20 cellular contexts compared by ENCODE assay signal in the genomic region with DNA sequence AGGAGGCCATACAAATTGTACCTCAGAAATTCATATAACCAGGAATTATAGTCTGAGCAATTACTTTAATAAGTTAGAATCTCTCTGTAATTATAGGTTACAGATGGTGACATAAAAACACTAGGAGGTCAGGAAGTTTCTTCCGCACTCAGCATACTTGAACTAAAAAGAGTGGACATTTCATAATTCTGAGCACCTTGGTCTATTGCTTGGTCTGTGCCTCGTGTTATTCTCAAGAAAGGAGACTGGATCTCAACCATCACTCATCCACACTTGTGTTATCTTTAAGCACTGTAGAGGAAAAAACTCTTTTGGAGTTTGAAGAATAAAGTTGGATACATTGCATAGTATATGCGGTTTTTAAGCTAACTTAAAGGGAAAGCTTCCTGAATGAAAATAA.
"Had no signal": no experiment of that assay in that cellular context is flagged by ENCODE, and none has a peak within 500 bp of the region (broad histone marks: within the 10 kb centered on the region; RNA-seq: fewer than 3 reads in every experiment).

No MANE protein-coding gene starts in this region.

- H3K27me3 ChIP-seq: body of pancreas had no signal

- ATAC-seq: activated CD8-positive, alpha-beta T cell treated with anti-CD3 and anti-CD28 coated beads, Interleukin-2, amount 10 ng/mL, durations not matched to agents 7 days and 5 days; body of pancreas; K562; PC-3; WTC11 had no signal

- H3K4me3 ChIP-seq: body of pancreas, K562 had no signal

- H3K27ac ChIP-seq: body of pancreas had no signal

- H3K9me3 ChIP-seq: body of pancreas had no signal

- H3K4me1 ChIP-seq: body of pancreas had no signal

- DNase-seq: activated CD4-positive, alpha-beta T cell treated with anti-CD3 and anti-CD28 coated beads for 48 hours; activated CD4-positive, alpha-beta T cell treated with anti-CD3 and anti-CD28 coated beads, Interleukin-2, amount 50 U/mL, for 4 hours; activated CD4-positive, CD25-positive, alpha-beta regulatory T cell treated with anti-CD3 and anti-CD28 coated beads, Interleukin-2, amount 50 U/mL, for 72 hours; activated CD8-positive, alpha-beta memory T cell treated with anti-CD3 and anti-CD28 coated beads, Interleukin-2, amount 50 U/mL, for 48 hours; activated CD8-positive, alpha-beta T cell treated with anti-CD3 and anti-CD28 coated beads, Interleukin-2, amount 10 ng/mL, durations not matched to agents 7 days and 5 days; activated effector memory CD4-positive, alpha-beta T cell treated with Interleukin-2 at 50 U/mL for 16 hours; activated naive CD4-positive, alpha-beta T cell; activated T-cell treated with anti-CD3 and anti-CD28 coated beads, Interleukin-2, amount 50 U/mL, for 1 hour; aorta; body of pancreas; Karpas-422; NCI-H1105 treated with DMSO at 0.1 percent for 48 hours; NCI-H1436 treated with DMSO at 0.1 percent for 48 hours; NCI-H187; NCI-H2081; NCI-H510A treated with DMSO at 0.1 percent for 48 hours; PC-3; SHP77 treated with DMSO at 0.1 percent for 48 hours had no signal
